ENCODE assay signal across 13 cellular contexts in the genomic region with DNA sequence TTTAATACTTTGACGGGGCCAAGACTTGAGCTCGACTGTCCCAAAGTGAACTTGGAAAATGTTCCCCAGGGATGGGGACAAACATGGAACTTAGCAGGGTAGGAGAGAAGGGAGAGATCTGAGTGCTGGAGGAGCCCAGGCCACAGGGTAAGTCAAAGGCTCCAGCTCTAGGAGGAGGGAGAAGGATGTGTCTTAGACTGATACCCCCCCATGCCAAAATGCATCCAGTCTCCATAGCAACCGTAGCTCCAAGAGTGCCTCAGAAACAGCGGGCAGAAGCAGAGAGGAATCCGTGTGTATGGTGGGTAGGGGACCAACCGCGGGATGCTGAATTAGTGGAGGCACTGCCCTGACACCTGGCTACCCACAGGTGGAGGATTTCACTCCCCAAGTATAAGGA. TPM values are rescaled to one million over a fixed set of nuclear protein-coding genes. Genes with fewer than 3 reads are reported as not detected.
A peak's percentile ranks its signal among the peaks of the same experiment; 100 is the strongest.
DNase-seq lines count a peak whose midpoint lies in the region; ATAC-seq and TF ChIP-seq lines count a peak whose summit lies in the region.
"Had no signal": no experiment of that assay in that cellular context is flagged by ENCODE, and none has a peak within 500 bp of the region (broad histone marks: within the 10 kb centered on the region; RNA-seq: fewer than 3 reads in every experiment).

No MANE protein-coding gene starts in this region.

- H3K9me3 ChIP-seq in ES-I3 (ENCODE audit: control insufficient read depth, insufficient read depth, low read length) (no peaks in the 10 kb centered on the region), gastroesophageal sphincter (no peaks in the 10 kb centered on the region)
- H3K9me3 ChIP-seq: thoracic aorta had no signal

- peak overlapping the region in 1 of 2 donors; percentile 50 for H3K4me3 ChIP-seq in gastroesophageal sphincter

- DNase-seq in NCI-H1417 (lab: John Stamatoyannopoulos, UW): peak in 2 of 3 experiments; percentile 43 to 56
- DNase-seq in NCI-H1417 treated with DMSO at 0.1 percent for 48 hours (lab: John Stamatoyannopoulos, UW): no peak
- DNase-seq in activated naive CD4-positive, alpha-beta T cell treated with anti-CD3 and anti-CD28 coated beads, Interleukin-2, amount 50 U/mL, for 72 hours (ENCODE audit: low spot score in 2 of 2): no peak
- no peak for DNase-seq in natural killer cell
- DNase-seq in left lobe of liver (ENCODE audit: low spot score): no peak
- DNase-seq: EL, MV-4-11, T-helper 9 cell had no signal

- TF ChIP-seq CTCF in natural killer cell (IDR thresholded peaks at IDR 0.05) (no peak), gastroesophageal sphincter (IDR thresholded peaks at IDR 0.05) (no peak)

- H3K36me3 Mint-ChIP-seq in activated naive CD4-positive, alpha-beta T cell treated with anti-CD3 and anti-CD28 coated beads, Interleukin-2, amount 50 U/mL, for 72 hours: peaks cover 0 to 11% of the 10 kb centered on the region in 2 donors
- H3K36me3 Mint-ChIP-seq in natural killer cell: peaks cover 6% of the 10 kb centered on the region

- 0 to 16% methylated on average over 1 to 7 of the region's 7 CpGs for WGBS in gastroesophageal sphincter (ENCODE audit: low coverage in 1 of 2), 2 donors

- peaks cover 77% of the 10 kb centered on the region for H3K27me3 ChIP-seq in gastroesophageal sphincter

- peaks cover 16% of the 10 kb centered on the region for H3K4me1 ChIP-seq in ES-I3 (ENCODE audit: insufficient read depth, low read length)
- H3K4me1 ChIP-seq in gastroesophageal sphincter: peaks cover 4 to 45% (median 31%) of the 10 kb centered on the region in 3 donors

- peak overlapping the region; percentile 13; the same call in 1 of the 2 replicates for H3K9ac ChIP-seq in ES-I3 (ENCODE audit: low read depth, low read length)

- TF ChIP-seq POLR2A in gastroesophageal sphincter (IDR thresholded peaks at IDR 0.05): no peak

- peak overlapping the region; percentile 43 to 61 for H3K27ac Mint-ChIP-seq in activated naive CD4-positive, alpha-beta T cell treated with anti-CD3 and anti-CD28 coated beads, Interleukin-2, amount 50 U/mL, for 72 hours
- H3K27ac Mint-ChIP-seq in natural killer cell: peak overlapping the region; percentile 85 to 93

- intact Hi-C loops in natural killer cell (cut with micrococcal nuclease): no loop called here

- H3K27me3 Mint-ChIP-seq in natural killer cell (ENCODE audit: low read depth in 2 of 2): no peaks in the 10 kb centered on the region

- ATAC-seq in activated naive CD4-positive, alpha-beta T cell treated with anti-CD3 and anti-CD28 coated beads, Interleukin-2, amount 50 U/mL, for 72 hours: no peak
- no peak for ATAC-seq in natural killer cell
- no peak for ATAC-seq in left lobe of liver
- no peak for ATAC-seq in gastroesophageal sphincter
- no peak for ATAC-seq in GM21423 (IDR thresholded peaks at IDR 0.05; ENCODE audit: unreplicated experiment)

- H3K36me3 ChIP-seq in ES-I3 (ENCODE audit: insufficient read depth, low read length): no peaks in the 10 kb centered on the region
- no peaks in the 10 kb centered on the region for H3K36me3 ChIP-seq in gastroesophageal sphincter
- H3K36me3 ChIP-seq: thoracic aorta had no signal

- no peak overlapping the region for H3K27ac ChIP-seq in gastroesophageal sphincter
- H3K27ac ChIP-seq: coronary artery, thoracic aorta had no signal

- TF ChIP-seq EP300 in gastroesophageal sphincter (IDR thresholded peaks at IDR 0.05): no peak

- H3K9me3 Mint-ChIP-seq in activated naive CD4-positive, alpha-beta T cell treated with anti-CD3 and anti-CD28 coated beads, Interleukin-2, amount 50 U/mL, for 72 hours: no peaks in the 10 kb centered on the region
- no peaks in the 10 kb centered on the region for H3K9me3 Mint-ChIP-seq in natural killer cell

- peak overlapping the region; percentile 79 for H3K4me3 Mint-ChIP-seq in natural killer cell

- H3K4me1 Mint-ChIP-seq in natural killer cell: peaks cover 52 to 58% of the 10 kb centered on the region in 2 donors

RNA-seq across cellular contexts. Expression of a gene that starts 0.8 kb away (rescaled TPM):
- 10 to 100 TPM; 28.9 to 38.4 TPM for total RNA-seq in activated naive CD4-positive, alpha-beta T cell treated with anti-CD3 and anti-CD28 coated beads, Interleukin-2, amount 50 U/mL, for 72 hours
- total RNA-seq in natural killer cell (10 to 100 TPM; 54.1 to 63.5 (median 54.8) TPM), left lobe of liver (0.83 TPM), gastroesophageal sphincter (1 to 10 TPM; 1.6 to 4.2 (median 3.3) TPM)

RNA-seq across cellular contexts. Expression of a gene that starts 5.5 kb away (rescaled TPM):
- 10 to 100 TPM in 1 of 2 donors, 1 to 10 TPM in 1; 9.7 to 15.1 TPM for total RNA-seq in activated naive CD4-positive, alpha-beta T cell treated with anti-CD3 and anti-CD28 coated beads, Interleukin-2, amount 50 U/mL, for 72 hours
- total RNA-seq in natural killer cell: 10 to 100 TPM; 18.3 to 27.0 (median 23.5) TPM
- total RNA-seq in left lobe of liver: 18.2 TPM
- 10 to 100 TPM; 47.0 to 75.8 (median 53.2) TPM for total RNA-seq in gastroesophageal sphincter

RNA-seq across cellular contexts. Expression of a gene that starts 12.7 kb away (rescaled TPM):
- total RNA-seq in activated naive CD4-positive, alpha-beta T cell treated with anti-CD3 and anti-CD28 coated beads, Interleukin-2, amount 50 U/mL, for 72 hours: 100 to 1,000 TPM; 183 to 191 TPM
- total RNA-seq in natural killer cell (10 to 100 TPM; 30.7 to 39.5 (median 37.7) TPM), left lobe of liver (30.8 TPM), gastroesophageal sphincter (100 to 1,000 TPM in 2 of 4 donors, 10 to 100 TPM in 2; 56.7 to 107 (median 101) TPM)

RNA-seq across cellular contexts. Expression of a gene that starts 15.5 kb away (rescaled TPM):
- 10 to 100 TPM; 17.4 to 26.4 TPM for total RNA-seq in activated naive CD4-positive, alpha-beta T cell treated with anti-CD3 and anti-CD28 coated beads, Interleukin-2, amount 50 U/mL, for 72 hours
- total RNA-seq in natural killer cell (10 to 100 TPM; 25.4 to 28.4 (median 26.0) TPM), left lobe of liver (3.6 TPM), gastroesophageal sphincter (10 to 100 TPM in 1 of 4 donors, 1 to 10 TPM in 3; 3.4 to 11.1 (median 7.9) TPM)

RNA-seq across cellular contexts. Expression of a gene that starts 27.5 kb away (rescaled TPM):
- 10 to 100 TPM in 1 of 2 donors, 1 to 10 TPM in 1; 7.6 to 14.7 TPM for total RNA-seq in activated naive CD4-positive, alpha-beta T cell treated with anti-CD3 and anti-CD28 coated beads, Interleukin-2, amount 50 U/mL, for 72 hours
- total RNA-seq in natural killer cell (1 to 10 TPM; 1.1 to 1.7 (median 1.6) TPM), left lobe of liver (0.45 TPM), gastroesophageal sphincter (under 1 TPM in 3 of 4 donors, not detected in 1; 0.27 to 0.57 (median 0.31) TPM)

Comparison
In these comparisons a context has a peak if more than half of its experiments do, and no peak if none do; other contexts are left out.
1. DNase-seq: peak in NCI-H1417 (2 of 3); none in NCI-H1417 treated with DMSO at 0.1 percent for 48 hours (single experiment), activated naive CD4-positive, alpha-beta T cell treated with anti-CD3 and anti-CD28 coated beads, Interleukin-2, amount 50 U/mL, for 72 hours (0 of 2), natural killer cell (single experiment) and left lobe of liver (single experiment).
2. RNA of a gene that starts 0.8 kb away (total RNA-seq): 54.1 to 63.5 TPM in natural killer cell and 28.9 to 38.4 TPM in activated naive CD4-positive, alpha-beta T cell treated with anti-CD3 and anti-CD28 coated beads, Interleukin-2, amount 50 U/mL, for 72 hours; 1.6 to 4.2 TPM in gastroesophageal sphincter and 0.83 TPM in left lobe of liver (single experiment); every median in the first group is over 4 times any median in the second.